In genomic region chr18:77133920-77134496, GRCh38 we compare ENCODE assay signal across 9 cellular contexts. TPM values are rescaled to one million over a fixed set of nuclear protein-coding genes. Genes with fewer than 3 reads are reported as not detected.
DNase-seq lines count a peak whose midpoint lies in the region; ATAC-seq and TF ChIP-seq lines count a peak whose summit lies in the region.
"Had no signal": no experiment of that assay in that cellular context is flagged by ENCODE, and none has a peak within 500 bp of the region (broad histone marks: within the 10 kb centered on the region; RNA-seq: fewer than 3 reads in every experiment).

No MANE protein-coding gene starts in this region.

- intact Hi-C loops in CD4-positive, alpha-beta memory T cell (cut with micrococcal nuclease): loop anchor here (2.0 kb wide), 1 partner anchor 133 kb away; no protein-coding TSS in a partner anchor
- intact Hi-C loops in heart right ventricle (cut with DNase I): loop anchor here in 7 of 10 donors (5.0 to 10.0 kb wide), 6 partner anchors 57 to 129 kb away; no protein-coding TSS in a partner anchor
- intact Hi-C loops in stomach (cut with DNase I; ENCODE audit: low total_unique reads): no loop called here

- peak overlapping the region; percentile 3 for H3K27ac ChIP-seq in CD4-positive, alpha-beta memory T cell (ENCODE audit: low read depth, low read length)
- H3K27ac ChIP-seq in HEK293 (ENCODE audit: extremely low read depth, low read depth, low read length): no peak overlapping the region
- peak overlapping the region in 8 of 10 donors; percentile 74 to 99 (median 92) for H3K27ac ChIP-seq in heart right ventricle
- peak overlapping the region in 4 of 5 donors; percentile 94 to 99 (median 97) for H3K27ac ChIP-seq in stomach

- no peak for TF ChIP-seq POLR2A in stomach (IDR thresholded peaks at IDR 0.05)

- H3K4me1 Mint-ChIP-seq in CD4-positive, alpha-beta memory T cell: peaks cover 26 to 57% (median 36%) of the 10 kb centered on the region in 4 donors

- no peaks in the 10 kb centered on the region for H3K9me3 ChIP-seq in CD4-positive, alpha-beta memory T cell (ENCODE audit: control insufficient read depth in 1 of 2, low read length in 2 of 2)
- H3K9me3 ChIP-seq in HEK293 (ENCODE audit: control insufficient read depth, insufficient read depth, low read depth, low read length) (no peaks in the 10 kb centered on the region), heart right ventricle (no peaks in the 10 kb centered on the region), stomach (no peaks in the 10 kb centered on the region)

- peak overlapping the region; percentile 92 to 97 (median 95) for H3K27ac Mint-ChIP-seq in CD4-positive, alpha-beta memory T cell

- H3K9me3 Mint-ChIP-seq in CD4-positive, alpha-beta memory T cell: no peaks in the 10 kb centered on the region
- H3K9me3 Mint-ChIP-seq: activated naive CD4-positive, alpha-beta T cell treated with anti-CD3 and anti-CD28 coated beads, Interleukin-2, amount 50 U/mL, for 72 hours had no signal

- 36 to 46% methylated on average over 9 of the region's 9 CpGs for WGBS in heart right ventricle, 2 donors
- WGBS in stomach, 5 donors: 40 to 71% (median 61%) methylated on average over 9 of the region's 9 CpGs

- POLR2A ChIA-PET in CD4-positive, alpha-beta memory T cell (lab: Charles Lee; ENCODE audit: partially characterized antibody): interaction anchor here (0.7 to 10.0 kb wide), 7 partner anchors 12 to 80 kb away, joined by 3 to 178 read pairs (median 71); no protein-coding TSS in a partner anchor
- POLR2A ChIA-PET in HEK293 (lab: Yijun Ruan, JAX): interaction anchor here (1.4 kb wide), 1 partner anchor 12 kb away, joined by 4 read pairs; no protein-coding TSS in a partner anchor

- no peak for DNase-seq in CD4-positive, alpha-beta memory T cell
- DNase-seq in SKM-1 treated with dmso at 0.1 percent for 144 hours (lab: John Stamatoyannopoulos, UW; ENCODE audit: unreplicated experiment) (peak; percentile 50), heart right ventricle (peak; percentile 43 to 53), stomach (no peak), NCI-H2196 (lab: John Stamatoyannopoulos, UW; ENCODE audit: unreplicated experiment) (no peak)

- peak; percentile 38; the same call in 1 of the 2 replicates for TF ChIP-seq CTCF in HEK293 (tag by site-specific recombination; IDR thresholded peaks at IDR 0.05)
- peak in 4 of 9 donors; percentile 20 to 38 (median 32) for TF ChIP-seq CTCF in heart right ventricle (IDR thresholded peaks at IDR 0.05)
- no peak for TF ChIP-seq CTCF in stomach (IDR thresholded peaks at IDR 0.05)

- H3K36me3 ChIP-seq in CD4-positive, alpha-beta memory T cell (ENCODE audit: insufficient read depth, low read length): no peaks in the 10 kb centered on the region
- H3K36me3 ChIP-seq in HEK293 (ENCODE audit: control insufficient read depth in 2 of 2, insufficient read depth in 1 of 2, low read length in 2 of 2) (peaks cover 0 to 5% of the 10 kb centered on the region in 2 experiments; a peak in 1 of 3 replicates), heart right ventricle (peaks cover 0 to 8% (median 0%) of the 10 kb centered on the region in 9 donors), stomach (no peaks in the 10 kb centered on the region)

- H3K4me3 Mint-ChIP-seq in CD4-positive, alpha-beta memory T cell: peak overlapping the region; percentile 85 to 93 (median 90)

- TF ChIP-seq EP300 in stomach (IDR thresholded peaks at IDR 0.05): no peak

- H3K4me3 ChIP-seq in CD4-positive, alpha-beta memory T cell (ENCODE audit: low read length in 2 of 2): no peak overlapping the region
- no peak overlapping the region for H3K4me3 ChIP-seq in HEK293 (ENCODE audit: low read depth, low read length)
- H3K4me3 ChIP-seq in heart right ventricle: peak overlapping the region in 4 of 10 donors; percentile 80 to 92 (median 91)
- H3K4me3 ChIP-seq in stomach: no peak overlapping the region

- H3K27me3 Mint-ChIP-seq in CD4-positive, alpha-beta memory T cell: no peaks in the 10 kb centered on the region

- ATAC-seq in heart right ventricle (peak in 6 of 8 donors; percentile 23 to 59 (median 46)), HG02588 (IDR thresholded peaks at IDR 0.05; ENCODE audit: unreplicated experiment) (no peak)
- no peak for ATAC-seq in activated CD4-positive, CD25-positive, alpha-beta regulatory T cell treated with anti-CD3 and anti-CD28 coated beads, Interleukin-2, amount 50 U/mL, for 24 hours

- CTCF ChIA-PET in CD4-positive, alpha-beta memory T cell (lab: Charles Lee; ENCODE audit: partially characterized antibody): interaction anchor here (0.7 to 4.6 kb wide), 7 partner anchors 9 to 77 kb away, joined by 3 to 16 read pairs (median 6); no protein-coding TSS in a partner anchor
- CTCF ChIA-PET in HEK293 (lab: Yijun Ruan, JAX): interaction anchor here (0.7 kb wide), 1 partner anchor 104 kb away, joined by 6 read pairs; no protein-coding TSS in a partner anchor

- no peaks in the 10 kb centered on the region for H3K27me3 ChIP-seq in CD4-positive, alpha-beta memory T cell (ENCODE audit: insufficient read depth, low read length)
- H3K27me3 ChIP-seq in heart right ventricle (peaks cover 0 to 36% (median 12%) of the 10 kb centered on the region in 7 donors), stomach (no peaks in the 10 kb centered on the region)

- peaks cover 5 to 23% of the 10 kb centered on the region in 2 donors for H3K36me3 Mint-ChIP-seq in CD4-positive, alpha-beta memory T cell

- H3K4me1 ChIP-seq in CD4-positive, alpha-beta memory T cell (ENCODE audit: insufficient read depth, low read length): peaks cover 39% of the 10 kb centered on the region
- H3K4me1 ChIP-seq in HEK293 (ENCODE audit: control insufficient read depth, insufficient read depth, low read length): peaks cover 2% of the 10 kb centered on the region
- peaks cover 5 to 47% (median 35%) of the 10 kb centered on the region in 9 donors for H3K4me1 ChIP-seq in heart right ventricle
- peaks cover 18 to 64% (median 44%) of the 10 kb centered on the region in 4 donors for H3K4me1 ChIP-seq in stomach

TF ChIP-seq in HEK293, 187 proteins besides CTCF, POLR2A, EP300 and RAD21:
- TF ChIP-seq ZNF830 (tag by site-specific recombination; IDR thresholded peaks at IDR 0.05; ENCODE audit: low read depth) (no peak), REST (tag by site-specific recombination; IDR thresholded peaks at IDR 0.05) (peak; percentile 32; the same call in 1 of the 2 replicates), ZNF37A (tag by site-specific recombination; IDR thresholded peaks at IDR 0.05) (no peak)

RNA-seq across cellular contexts. Expression of gene MBP, which starts 1.4 kb away (rescaled TPM):
- 100 to 1,000 TPM; 179 to 187 TPM for total RNA-seq in CD4-positive, alpha-beta memory T cell
- polyA plus RNA-seq in CD4-positive, alpha-beta memory T cell: 100 to 1,000 TPM in 1 of 2 donors, 10 to 100 TPM in 1; 92.2 to 119 TPM
- total RNA-seq in heart right ventricle: 10 to 100 TPM; 18.4 to 70.8 (median 52.6) TPM
- polyA plus RNA-seq in heart right ventricle: 10 to 100 TPM in 1 of 2 donors, 1 to 10 TPM in 1; 3.0 to 11.5 TPM
- total RNA-seq in stomach: 100 to 1,000 TPM in 1 of 5 donors, 10 to 100 TPM in 4; 30.4 to 407 (median 43.8) TPM
- 10 to 100 TPM in 1 of 3 donors, 1 to 10 TPM in 2; 7.9 to 16.8 (median 8.1) TPM for polyA plus RNA-seq in stomach

Comparison
In these comparisons a context has a peak if more than half of its experiments do, and no peak if none do; other contexts are left out.
1. DNase-seq: peak in SKM-1 treated with dmso at 0.1 percent for 144 hours (single experiment) and heart right ventricle (2 of 2); none in CD4-positive, alpha-beta memory T cell (0 of 5), stomach (single experiment) and NCI-H2196 (single experiment).
2. ATAC-seq: peak in heart right ventricle (6 of 8); none in activated CD4-positive, CD25-positive, alpha-beta regulatory T cell treated with anti-CD3 and anti-CD28 coated beads, Interleukin-2, amount 50 U/mL, for 24 hours (0 of 2) and HG02588 (single experiment).